18 cellular contexts compared by ENCODE assay signal in the genomic region with DNA sequence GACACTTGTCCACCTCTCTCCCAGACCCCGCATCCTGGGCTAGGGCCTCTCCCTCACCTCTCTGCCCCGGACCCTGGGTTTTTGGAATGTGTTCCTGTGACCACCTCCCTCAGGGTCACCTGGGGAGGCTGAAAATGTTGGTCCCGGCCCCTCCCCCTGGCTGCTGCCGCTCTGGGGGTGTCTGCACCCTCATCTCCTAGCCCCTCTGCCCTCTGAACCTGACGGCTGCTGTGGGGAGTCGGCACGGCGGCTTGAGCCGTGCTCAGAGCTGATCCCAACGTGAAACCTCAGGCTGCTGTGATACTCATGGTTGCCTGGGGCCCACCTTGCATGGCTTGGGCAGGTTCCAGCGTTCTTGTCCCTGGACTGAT. TPM values are rescaled to one million over a fixed set of nuclear protein-coding genes. Genes with fewer than 3 reads are reported as not detected.
A peak's percentile ranks its signal among the peaks of the same experiment; 100 is the strongest.
DNase-seq lines count a peak whose midpoint lies in the region; ATAC-seq, FAIRE-seq and TF ChIP-seq lines count a peak whose summit lies in the region.
"Had no signal": no experiment of that assay in that cellular context is flagged by ENCODE, and none has a peak within 500 bp of the region (broad histone marks: within the 10 kb centered on the region; RNA-seq: fewer than 3 reads in every experiment).

No MANE protein-coding gene starts in this region.

- H3K9me3 Mint-ChIP-seq in neural crest cell, result no peaks in the 10 kb centered on the region
- H3K9me3 Mint-ChIP-seq: nephron had no signal

- CTCF ChIA-PET in K562 (lab: Yijun Ruan, JAX; ENCODE audit: low intra/inter-chr PET ratio), result no interaction called here

- H3K9me2 ChIP-seq in Karpas-422 (replicated peaks; ENCODE audit: insufficient read depth, low read length), result no peaks in the 10 kb centered on the region

- H3K36me3 ChIP-seq in K562 (ENCODE audit: control insufficient read depth, insufficient read depth, low read length) (peaks cover 93% of the 10 kb centered on the region; the same call in 2 of the 3 replicates), Karpas-422 (ENCODE audit: insufficient read depth, low read length) (no peaks in the 10 kb centered on the region; the same call in 1 of the 2 replicates)

- FAIRE-seq in K562 (lab: Jason Lieb, UNC), result no peak
- FAIRE-seq: frontal cortex, G401.6 had no signal

- no peak for TF ChIP-seq RAD21 in K562 (CRISPR knock-in tag; conservative IDR thresholded peaks at IDR 0.05 in 1 of 2, IDR thresholded peaks at IDR 0.05 in 1 of 2)

- H3K9ac ChIP-seq in K562 (ENCODE audit: insufficient read depth in 1 of 2, low read depth in 2 of 2, low read length in 2 of 2) (peak overlapping the region in 1 of 2 experiments; percentile 48; a peak in 1 of 4 replicates), Karpas-422 (ENCODE audit: low read length) (no peak overlapping the region)

- H3K79me2 ChIP-seq in K562 (ENCODE audit: control insufficient read depth, insufficient read depth, low read length), result no peaks in the 10 kb centered on the region
- H3K79me2 ChIP-seq in Karpas-422 (ENCODE audit: low read length), result no peaks in the 10 kb centered on the region

- POLR2A ChIA-PET in K562 (lab: Yijun Ruan, JAX), result interaction anchor here (0.8 kb wide), 2 partner anchors 30 to 124 kb away, joined by 3 to 4 read pairs; no protein-coding TSS in a partner anchor

- H3K4me2 ChIP-seq in K562 (ENCODE audit: insufficient read depth, low read length) (no peak overlapping the region), Karpas-422 (ENCODE audit: low read depth, low read length, poor library complexity, severe bottlenecking) (no peak overlapping the region)

- intact Hi-C loops in K562 (cut with micrococcal nuclease), result no loop called here

- H2AFZ ChIP-seq in K562 (ENCODE audit: low read depth, low read length) (no peak overlapping the region), Karpas-422 (ENCODE audit: low read length) (no peak overlapping the region)

- H3K9me3 ChIP-seq in K562 (replicated peaks; ENCODE audit: control insufficient read depth, insufficient read depth, low read depth, low read length), result no peaks in the 10 kb centered on the region
- H3K9me3 ChIP-seq in Karpas-422 (ENCODE audit: low read length), result no peaks in the 10 kb centered on the region

- no TSS peak for BruUV-seq in K562 (replicated peaks; lab: Mats Ljungman, UMichigan)

- no peaks in the 10 kb centered on the region for H3K27me3 ChIP-seq in K562 (ENCODE audit: control insufficient read depth in 2 of 2, insufficient read depth in 2 of 2, low read length in 2 of 2)
- H3K27me3 ChIP-seq in Karpas-422 (ENCODE audit: low read length), result no peaks in the 10 kb centered on the region

- DNase-seq in activated T-cell treated with anti-CD3 and anti-CD28 coated beads, Interleukin-2, amount 50 U/mL, for 1 hour, result peak; percentile 17
- DNase-seq in activated T-cell treated with anti-CD3 and anti-CD28 coated beads for 4 hours (no peak), HuH-7.5 (ENCODE audit: low spot score) (peak; percentile 2), K562 (ENCODE audit: extremely low read depth in 1 of 4, low spot score in 3 of 4) (no peak), neural crest cell (ENCODE audit: low read depth, low spot score) (no peak), Karpas-422 (no peak), NCI-H446 (lab: John Stamatoyannopoulos, UW) (no peak)
- DNase-seq: COR-L47, GOT3, NCI-H1048, NCI-H82, retina had no signal

- no peak overlapping the region for H3K27ac ChIP-seq in K562 (ENCODE audit: extremely low read depth, low read depth, low read length)
- no peak overlapping the region for H3K27ac ChIP-seq in Karpas-422 (ENCODE audit: low read length)
- H3K27ac ChIP-seq: epithelial cell of prostate, VCaP had no signal

- WGBS in K562 (ENCODE audit: insufficient coverage, low coverage, missing lambda C conversion rate), result 86% methylated on average over 11 of the region's 11 CpGs

- H3K4me1 Mint-ChIP-seq in neural crest cell, result peaks cover 9% of the 10 kb centered on the region
- H3K4me1 Mint-ChIP-seq: nephron had no signal

- no peak for TF ChIP-seq CTCF in K562 (IDR thresholded peaks at IDR 0.05 in 2 of 3, conservative IDR thresholded peaks at IDR 0.05 in 1 of 3; ENCODE audit: insufficient read depth in 2 of 3, low read depth in 1 of 3, low read length in 3 of 3)
- no peak for TF ChIP-seq CTCF in neural crest cell (conservative IDR thresholded peaks at IDR 0.05)

- H4K20me1 ChIP-seq in K562 (replicated peaks; ENCODE audit: control insufficient read depth, insufficient read depth, low read length) (no peaks in the 10 kb centered on the region; the same call in 1 of the 2 replicates), Karpas-422 (ENCODE audit: insufficient read depth, low read depth, low read length) (0 out of 2 replicates have a peak, but pooled peaks cover 2% of the 10 kb centered on the region)

- TF ChIP-seq POLR2A in K562 (conservative IDR thresholded peaks at IDR 0.05), result no peak

- H3K4me1 ChIP-seq in K562 (replicated peaks in 1 of 2; ENCODE audit: control insufficient read depth in 2 of 2, insufficient read depth in 2 of 2, low read length in 2 of 2), result peaks cover 0 to 36% of the 10 kb centered on the region in 2 experiments; a peak in 2 of 5 replicates
- no peaks in the 10 kb centered on the region for H3K4me1 ChIP-seq in Karpas-422 (ENCODE audit: low read length)

- peak overlapping the region; percentile 60 for H3K4me3 Mint-ChIP-seq in neural crest cell
- H3K4me3 Mint-ChIP-seq: nephron had no signal

- in situ Hi-C loops in K562 (cut with MboI), result no loop called here

- ATAC-seq in K562 (no peak), HG03439 (IDR thresholded peaks at IDR 0.05; ENCODE audit: unreplicated experiment) (no peak)

- peaks cover 2% of the 10 kb centered on the region for H3K9me1 ChIP-seq in K562 (ENCODE audit: control insufficient read depth, insufficient read depth, low read length)

- no peak for TF ChIP-seq EP300 in K562 (IDR thresholded peaks at IDR 0.05; ENCODE audit: low read length)

- peaks cover 6% of the 10 kb centered on the region for H3K27me3 Mint-ChIP-seq in neural crest cell (ENCODE audit: low read depth)

- H3K27ac Mint-ChIP-seq in neural crest cell (ENCODE audit: unreplicated experiment), result no peak overlapping the region

- H3K4me3 ChIP-seq in K562 (no peak overlapping the region), Karpas-422 (ENCODE audit: low read length) (no peak overlapping the region)

- H3K36me3 Mint-ChIP-seq in neural crest cell (ENCODE audit: low read depth), result peaks cover 11% of the 10 kb centered on the region

TF ChIP-seq in K562, 482 proteins besides CTCF, POLR2A, EP300 and RAD21:
- no peak for TF ChIP-seq ZNF583 (CRISPR knock-in tag; IDR thresholded peaks at IDR 0.05)
- peak; percentile 43; the same call in 1 of the 2 replicates for TF ChIP-seq POLR2G (IDR thresholded peaks at IDR 0.05; ENCODE audit: low read depth, low read length)

RNA-seq across cellular contexts. Expression of a gene that starts 42.8 kb away (rescaled TPM):
- 155 and 371 TPM in 2 replicates for total RNA-seq in K562 (2011; cell fraction: chromatin; rRNA removed; ENCODE audit: low replicate concordance)
- total RNA-seq in K562 (2011; cell fraction: nucleolus; rRNA removed), result 245 and 277 TPM in 2 replicates
- 151 and 184 TPM in 2 replicates for total RNA-seq in K562 (2011; cell fraction: nucleoplasm; rRNA removed)
- total RNA-seq in K562 (2014; rRNA removed) (59.0 and 73.5 TPM in 2 replicates), K562 (2014; rRNA removed; fragmentation: Illumina TruSeq; extraction: Trizol) (15.9 and 19.0 TPM in 2 replicates), K562 (2015; rRNA removed; fragmentation: Illumina TruSeq; extraction: Trizol) (28.6 and 29.9 TPM in 2 replicates), K562 (2021) (104 and 108 TPM in 2 replicates), neural crest cell (6.9 and 8.8 TPM in 2 replicates)
- polyA plus RNA-seq in K562 (2011; rRNA removed) (28.6 and 31.0 TPM in 2 replicates), K562 (2014; fragmentation: Illumina TruSeq; extraction: Trizol) (26.4 and 37.3 TPM in 2 replicates), K562 (2014; fragmentation: Nextera tagmentation; extraction: Ambion mirVana) (1 to 10 TPM; 2.3 to 2.4 TPM), K562 (2014; rRNA removed) (49.4 and 64.0 TPM in 2 replicates)
- polyA plus RNA-seq in K562 (2011; cell fraction: cytosol; rRNA removed), result 19.2 and 48.3 TPM in 2 replicates
- polyA plus RNA-seq in K562 (2011; cell fraction: nucleus; rRNA removed), result 193 and 347 TPM in 2 replicates
- 53.4 and 59.6 TPM in 2 replicates for polyA plus RNA-seq in K562 (2012)
- polyA minus RNA-seq in K562 (2011; rRNA and poly(A)+ RNA removed), result 27.7 and 54.0 TPM in 2 replicates
- 42.4 and 51.4 TPM in 2 replicates for polyA minus RNA-seq in K562 (2011; cell fraction: cytosol; rRNA and poly(A)+ RNA removed)
- 109 TPM in 2 replicates for polyA minus RNA-seq in K562 (2011; cell fraction: nucleus; rRNA and poly(A)+ RNA removed)
- total RNA-seq in Karpas-422 (2014; rRNA removed; shearing (Covaris generic); ENCODE audit: low replicate concordance), result 27.5 and 45.5 TPM in 2 replicates

RNA-seq across cellular contexts. Expression of a gene that starts 59.6 kb away (rescaled TPM):
- total RNA-seq in K562 (2011; cell fraction: chromatin; rRNA removed; ENCODE audit: low replicate concordance), result 29.1 and 47.8 TPM in 2 replicates
- 16.5 and 17.9 TPM in 2 replicates for total RNA-seq in K562 (2011; cell fraction: nucleolus; rRNA removed)
- 26.1 and 42.0 TPM in 2 replicates for total RNA-seq in K562 (2011; cell fraction: nucleoplasm; rRNA removed)
- total RNA-seq in K562 (2014; rRNA removed) (68.7 and 80.5 TPM in 2 replicates), K562 (2014; rRNA removed; fragmentation: Illumina TruSeq; extraction: Trizol) (101 TPM in 2 replicates), K562 (2015; rRNA removed; fragmentation: Illumina TruSeq; extraction: Trizol) (82.3 and 90.0 TPM in 2 replicates), K562 (2021) (67.3 and 68.5 TPM in 2 replicates), neural crest cell (130 and 163 TPM in 2 replicates)
- polyA plus RNA-seq in K562 (2011; rRNA removed) (77.9 and 95.9 TPM in 2 replicates), K562 (2014; fragmentation: Illumina TruSeq; extraction: Trizol) (92.4 and 94.7 TPM in 2 replicates), K562 (2014; fragmentation: Nextera tagmentation; extraction: Ambion mirVana) (10 to 100 TPM; 20.6 to 26.3 TPM), K562 (2014; rRNA removed) (54.7 and 59.7 TPM in 2 replicates)
- polyA plus RNA-seq in K562 (2011; cell fraction: cytosol; rRNA removed), result 13.9 and 27.6 TPM in 2 replicates
- polyA plus RNA-seq in K562 (2011; cell fraction: nucleus; rRNA removed), result 53.1 and 64.2 TPM in 2 replicates
- polyA plus RNA-seq in K562 (2012), result 53.8 and 86.1 TPM in 2 replicates
- polyA minus RNA-seq in K562 (2011; rRNA and poly(A)+ RNA removed), result 83.8 and 86.3 TPM in 2 replicates
- polyA minus RNA-seq in K562 (2011; cell fraction: cytosol; rRNA and poly(A)+ RNA removed), result 21.9 and 36.5 TPM in 2 replicates
- 23.4 and 33.0 TPM in 2 replicates for polyA minus RNA-seq in K562 (2011; cell fraction: nucleus; rRNA and poly(A)+ RNA removed)
- 59.6 and 66.0 TPM in 2 replicates for total RNA-seq in Karpas-422 (2014; rRNA removed; shearing (Covaris generic); ENCODE audit: low replicate concordance)

Comparison
In these comparisons a context has a peak if more than half of its experiments do, and no peak if none do; other contexts are left out.
1. DNase-seq: peak in activated T-cell treated with anti-CD3 and anti-CD28 coated beads, Interleukin-2, amount 50 U/mL, for 1 hour (single experiment) and HuH-7.5 (single experiment); none in activated T-cell treated with anti-CD3 and anti-CD28 coated beads for 4 hours (single experiment), K562 (0 of 4), neural crest cell (single experiment), Karpas-422 (single experiment) and NCI-H446 (0 of 2).